ENCODE assay signal across 17 cellular contexts in the genomic region with DNA sequence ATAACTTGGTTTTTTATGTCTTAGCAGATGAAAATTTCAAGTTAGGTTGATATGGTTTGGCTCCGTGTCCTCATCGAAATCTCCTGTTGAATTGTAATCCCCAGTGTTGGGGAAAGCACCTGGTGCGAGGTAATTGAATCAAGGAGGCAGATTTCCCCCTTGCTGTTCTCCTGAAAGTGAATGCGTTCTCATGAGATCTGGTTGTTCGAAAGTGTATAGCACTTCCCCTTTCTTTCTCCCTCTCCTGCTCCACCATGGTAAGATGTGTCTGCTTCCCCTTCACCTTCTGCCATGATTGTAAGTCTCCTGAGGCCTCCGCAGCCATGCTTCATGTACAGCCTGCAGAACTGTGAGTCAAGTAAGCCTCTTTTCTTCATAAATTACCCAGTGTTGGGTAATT.
DNase-seq lines count a peak whose midpoint lies in the region; ATAC-seq and TF ChIP-seq lines count a peak whose summit lies in the region.
"Had no signal": no experiment of that assay in that cellular context is flagged by ENCODE, and none has a peak within 500 bp of the region (broad histone marks: within the 10 kb centered on the region; RNA-seq: fewer than 3 reads in every experiment).

No MANE protein-coding gene starts in this region.

- no peak for TF ChIP-seq CTCF in GM12865 (IDR thresholded peaks at IDR 0.05; ENCODE audit: insufficient read depth, low read depth, low read length, missing control alignments)

- no peaks in the 10 kb centered on the region for H3K4me1 Mint-ChIP-seq in activated naive CD4-positive, alpha-beta T cell treated with anti-CD3 and anti-CD28 coated beads for 36 hours (ENCODE audit: low read depth)
- H3K4me1 Mint-ChIP-seq: activated T-helper 17 cell treated with anti-CD3 and anti-CD28 coated beads, Interleukin-2, amount 50 U/mL, for 72 hours had no signal

- H3K9me3 Mint-ChIP-seq in activated naive CD4-positive, alpha-beta T cell treated with anti-CD3 and anti-CD28 coated beads for 36 hours = no peaks in the 10 kb centered on the region
- H3K9me3 Mint-ChIP-seq: activated T-helper 17 cell treated with anti-CD3 and anti-CD28 coated beads, Interleukin-2, amount 50 U/mL, for 72 hours had no signal

- no peaks in the 10 kb centered on the region for H3K36me3 Mint-ChIP-seq in activated naive CD4-positive, alpha-beta T cell treated with anti-CD3 and anti-CD28 coated beads for 36 hours (ENCODE audit: low read depth)

- H3K4me3 ChIP-seq in GM12865 (ENCODE audit: low read depth, low read length) = no peak overlapping the region
- H3K4me3 ChIP-seq: heart left ventricle, right lobe of liver, SK-N-MC, thoracic aorta had no signal

- peaks cover 17% of the 10 kb centered on the region for H3K27me3 Mint-ChIP-seq in activated naive CD4-positive, alpha-beta T cell treated with anti-CD3 and anti-CD28 coated beads for 36 hours (ENCODE audit: low read depth)

- ATAC-seq in GM21381 (IDR thresholded peaks at IDR 0.05; ENCODE audit: unreplicated experiment) (peak; percentile 73), HG02981 (IDR thresholded peaks at IDR 0.05; ENCODE audit: unreplicated experiment) (peak; percentile 61), HG03460 (IDR thresholded peaks at IDR 0.05; ENCODE audit: unreplicated experiment) (no peak)
- ATAC-seq: activated CD8-positive, alpha-beta T cell treated with anti-CD3 and anti-CD28 coated beads, Interleukin-2, amount 10 ng/mL, durations not matched to agents 7 days and 5 days; activated T-helper 17 cell treated with anti-CD3 and anti-CD28 coated beads, Interleukin-2, amount 50 U/mL, for 72 hours; heart left ventricle; HepG2; right lobe of liver had no signal

- H3K4me3 Mint-ChIP-seq in activated naive CD4-positive, alpha-beta T cell treated with anti-CD3 and anti-CD28 coated beads for 36 hours = no peak overlapping the region
- H3K4me3 Mint-ChIP-seq: activated CD8-positive, alpha-beta T cell treated with anti-CD3 and anti-CD28 coated beads, Interleukin-2, amount 10 ng/mL, durations not matched to agents 7 days and 5 days; activated T-helper 17 cell treated with anti-CD3 and anti-CD28 coated beads, Interleukin-2, amount 50 U/mL, for 72 hours had no signal

- DNase-seq in GM12865 (ENCODE audit: low read depth) (peak; percentile 71), MV-4-11 (lab: John Stamatoyannopoulos, UW) (peak; percentile 63), NCI-H1694 treated with DMSO at 0.1 percent for 48 hours (lab: John Stamatoyannopoulos, UW) (no peak), globus pallidus (ENCODE audit: low spot score) (no peak)
- DNase-seq in activated naive CD4-positive, alpha-beta T cell treated with anti-CD3 and anti-CD28 coated beads for 36 hours = no peak
- DNase-seq: activated CD8-positive, alpha-beta T cell treated with anti-CD3 and anti-CD28 coated beads, Interleukin-2, amount 10 ng/mL, durations not matched to agents 7 days and 5 days; H7; heart left ventricle; right lobe of liver; stimulated activated CD8-positive, alpha-beta memory T cell treated with anti-CD3 and anti-CD28 coated beads, Interleukin-4, amount 100 ng/mL, for 48 hours had no signal

- CTCF ChIA-PET in activated naive CD4-positive, alpha-beta T cell treated with anti-CD3 and anti-CD28 coated beads for 36 hours (lab: Charles Lee) = no interaction called here

- intact Hi-C loops in activated naive CD4-positive, alpha-beta T cell treated with anti-CD3 and anti-CD28 coated beads for 36 hours (cut with micrococcal nuclease) = no loop called here

- H3K27ac Mint-ChIP-seq in activated naive CD4-positive, alpha-beta T cell treated with anti-CD3 and anti-CD28 coated beads for 36 hours = no peak overlapping the region
- H3K27ac Mint-ChIP-seq: activated CD8-positive, alpha-beta T cell treated with anti-CD3 and anti-CD28 coated beads, Interleukin-2, amount 10 ng/mL, durations not matched to agents 7 days and 5 days; activated T-helper 17 cell treated with anti-CD3 and anti-CD28 coated beads, Interleukin-2, amount 50 U/mL, for 72 hours had no signal

Comparison
In these comparisons a context has a peak if more than half of its experiments do, and no peak if none do; other contexts are left out.
1. DNase-seq: peak in GM12865 (single experiment) and MV-4-11 (single experiment); none in NCI-H1694 treated with DMSO at 0.1 percent for 48 hours (single experiment), activated naive CD4-positive, alpha-beta T cell treated with anti-CD3 and anti-CD28 coated beads for 36 hours (single experiment) and globus pallidus (single experiment).